Comparison of ENCODE assay signal across 1 cellular context in the genomic region with DNA sequence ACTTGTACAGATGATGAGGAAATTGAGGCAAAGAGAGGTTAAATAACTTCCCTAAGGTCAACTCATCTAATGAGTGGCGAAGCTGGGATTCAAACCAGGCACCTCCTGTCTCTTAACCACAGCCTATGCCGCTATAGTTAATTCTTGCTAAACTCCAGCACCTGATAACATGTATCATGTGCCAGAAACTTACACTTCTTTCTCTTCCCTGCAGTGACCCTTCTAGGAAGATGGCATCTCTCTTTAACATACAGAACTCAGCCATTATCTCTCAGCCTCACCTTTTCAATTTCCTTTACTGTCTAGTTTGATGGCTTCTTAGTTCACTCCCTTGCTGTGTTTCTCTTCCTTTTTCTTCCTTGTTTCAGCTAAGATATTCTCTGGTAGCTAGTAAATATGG.
TF ChIP-seq lines count a peak whose summit lies in the region.

No MANE protein-coding gene starts in this region.

TF ChIP-seq in K562, 482 proteins besides CTCF, POLR2A, EP300 and RAD21 (continued from another document and continues in another):
- TF ChIP-seq GATA2 (CRISPR knock-in tag; IDR thresholded peaks at IDR 0.05): 0 out of 2 replicates have a peak, but pooled peaks have one; percentile 56
- no peak for TF ChIP-seq MAFG (tag; conservative IDR thresholded peaks at IDR 0.05)
- TF ChIP-seq PTBP1 (IDR thresholded peaks at IDR 0.05; ENCODE audit: low read depth, low read length): no peak
- TF ChIP-seq BRF1 (IDR thresholded peaks at IDR 0.05; ENCODE audit: borderline replicate concordance, extremely low read depth, insufficient read length): no peak
- no peak for TF ChIP-seq PTTG1 (tag; IDR thresholded peaks at IDR 0.05; ENCODE audit: low read depth)
- no peak for TF ChIP-seq ZFP1 (CRISPR knock-in tag; IDR thresholded peaks at IDR 0.05)
- no peak for TF ChIP-seq NR2C2 (CRISPR knock-in tag; IDR thresholded peaks at IDR 0.05)
- no peak for TF ChIP-seq NR2C2 (tag; IDR thresholded peaks at IDR 0.05)
- TF ChIP-seq, protein P1, sequence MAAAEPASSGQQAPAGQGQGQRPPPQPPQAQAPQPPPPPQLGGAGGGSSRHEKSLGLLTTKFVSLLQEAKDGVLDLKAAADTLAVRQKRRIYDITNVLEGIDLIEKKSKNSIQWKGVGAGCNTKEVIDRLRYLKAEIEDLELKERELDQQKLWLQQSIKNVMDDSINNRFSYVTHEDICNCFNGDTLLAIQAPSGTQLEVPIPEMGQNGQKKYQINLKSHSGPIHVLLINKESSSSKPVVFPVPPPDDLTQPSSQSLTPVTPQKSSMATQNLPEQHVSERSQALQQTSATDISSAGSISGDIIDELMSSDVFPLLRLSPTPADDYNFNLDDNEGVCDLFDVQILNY (CRISPR knock-in tag; IDR thresholded peaks at IDR 0.05): no peak
- TF ChIP-seq FIP1L1 (IDR thresholded peaks at IDR 0.05; ENCODE audit: low read depth, low read length, poor library complexity, severe bottlenecking): no peak
- TF ChIP-seq ELF1 (tag; IDR thresholded peaks at IDR 0.05): no peak
- TF ChIP-seq ZNF444 (CRISPR knock-in tag; IDR thresholded peaks at IDR 0.05): no peak
- TF ChIP-seq, protein P2, sequence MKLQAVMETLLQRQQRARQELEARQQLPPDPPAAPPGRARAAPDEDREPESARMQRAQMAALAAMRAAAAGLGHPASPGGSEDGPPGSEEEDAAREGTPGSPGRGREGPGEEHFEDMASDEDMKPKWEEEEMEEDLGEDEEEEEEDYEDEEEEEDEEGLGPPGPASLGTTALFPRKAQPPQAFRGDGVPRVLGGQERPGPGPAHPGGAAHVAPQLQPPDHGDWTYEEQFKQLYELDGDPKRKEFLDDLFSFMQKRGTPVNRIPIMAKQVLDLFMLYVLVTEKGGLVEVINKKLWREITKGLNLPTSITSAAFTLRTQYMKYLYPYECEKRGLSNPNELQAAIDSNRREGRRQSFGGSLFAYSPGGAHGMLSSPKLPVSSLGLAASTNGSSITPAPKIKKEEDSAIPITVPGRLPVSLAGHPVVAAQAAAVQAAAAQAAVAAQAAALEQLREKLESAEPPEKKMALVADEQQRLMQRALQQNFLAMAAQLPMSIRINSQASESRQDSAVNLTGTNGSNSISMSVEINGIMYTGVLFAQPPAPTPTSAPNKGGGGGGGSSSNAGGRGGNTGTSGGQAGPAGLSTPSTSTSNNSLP (IDR thresholded peaks at IDR 0.05; ENCODE audit: borderline replicate concordance, low read depth, low read length): no peak
- no peak for TF ChIP-seq ZC3H4 (CRISPR knock-in tag; IDR thresholded peaks at IDR 0.05; ENCODE audit: borderline replicate concordance)
- TF ChIP-seq, protein P3, sequence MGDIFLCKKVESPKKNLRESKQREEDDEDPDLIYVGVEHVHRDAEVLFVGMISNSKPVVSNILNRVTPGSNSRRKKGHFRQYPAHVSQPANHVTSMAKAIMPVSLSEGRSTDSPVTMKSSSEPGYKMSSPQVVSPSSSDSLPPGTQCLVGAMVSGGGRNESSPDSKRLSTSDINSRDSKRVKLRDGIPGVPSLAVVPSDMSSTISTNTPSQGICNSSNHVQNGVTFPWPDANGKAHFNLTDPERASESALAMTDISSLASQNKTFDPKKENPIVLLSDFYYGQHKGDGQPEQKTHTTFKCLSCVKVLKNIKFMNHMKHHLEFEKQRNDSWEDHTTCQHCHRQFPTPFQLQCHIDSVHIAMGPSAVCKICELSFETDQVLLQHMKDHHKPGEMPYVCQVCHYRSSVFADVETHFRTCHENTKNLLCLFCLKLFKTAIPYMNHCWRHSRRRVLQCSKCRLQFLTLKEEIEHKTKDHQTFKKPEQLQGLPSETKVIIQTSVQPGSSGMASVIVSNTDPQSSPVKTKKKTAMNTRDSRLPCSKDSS (IDR thresholded peaks at IDR 0.05; ENCODE audit: low read depth, partially characterized antibody): no peak
- no peak for TF ChIP-seq PYGO2 (tag; IDR thresholded peaks at IDR 0.05)
- TF ChIP-seq ZNF583 (CRISPR knock-in tag; IDR thresholded peaks at IDR 0.05): no peak
- TF ChIP-seq FOXK1 (CRISPR knock-in tag; IDR thresholded peaks at IDR 0.05; ENCODE audit: borderline replicate concordance): no peak
- TF ChIP-seq SAFB2 (IDR thresholded peaks at IDR 0.05; ENCODE audit: borderline replicate concordance, low read depth, low read length, severe bottlenecking): no peak
- no peak for TF ChIP-seq DMBX1 (CRISPR knock-in tag; IDR thresholded peaks at IDR 0.05; ENCODE audit: borderline replicate concordance)
- TF ChIP-seq HDAC6 (IDR thresholded peaks at IDR 0.05; ENCODE audit: low read depth, low read length): no peak
- TF ChIP-seq CEBPB (tag; IDR thresholded peaks at IDR 0.05): 0 out of 2 replicates have a peak, but pooled peaks have one; percentile 23
- no peak for TF ChIP-seq POLR2G (IDR thresholded peaks at IDR 0.05; ENCODE audit: low read depth, low read length)
- TF ChIP-seq ZNF134 (CRISPR knock-in tag; conservative IDR thresholded peaks at IDR 0.05): no peak
- no peak for TF ChIP-seq TCFL5 (CRISPR knock-in tag; conservative IDR thresholded peaks at IDR 0.05)
- TF ChIP-seq ZNF146 (CRISPR knock-in tag; IDR thresholded peaks at IDR 0.05; ENCODE audit: unreplicated experiment): no peak
- no peak for TF ChIP-seq KHSRP (IDR thresholded peaks at IDR 0.05)
- TF ChIP-seq, protein P4, sequence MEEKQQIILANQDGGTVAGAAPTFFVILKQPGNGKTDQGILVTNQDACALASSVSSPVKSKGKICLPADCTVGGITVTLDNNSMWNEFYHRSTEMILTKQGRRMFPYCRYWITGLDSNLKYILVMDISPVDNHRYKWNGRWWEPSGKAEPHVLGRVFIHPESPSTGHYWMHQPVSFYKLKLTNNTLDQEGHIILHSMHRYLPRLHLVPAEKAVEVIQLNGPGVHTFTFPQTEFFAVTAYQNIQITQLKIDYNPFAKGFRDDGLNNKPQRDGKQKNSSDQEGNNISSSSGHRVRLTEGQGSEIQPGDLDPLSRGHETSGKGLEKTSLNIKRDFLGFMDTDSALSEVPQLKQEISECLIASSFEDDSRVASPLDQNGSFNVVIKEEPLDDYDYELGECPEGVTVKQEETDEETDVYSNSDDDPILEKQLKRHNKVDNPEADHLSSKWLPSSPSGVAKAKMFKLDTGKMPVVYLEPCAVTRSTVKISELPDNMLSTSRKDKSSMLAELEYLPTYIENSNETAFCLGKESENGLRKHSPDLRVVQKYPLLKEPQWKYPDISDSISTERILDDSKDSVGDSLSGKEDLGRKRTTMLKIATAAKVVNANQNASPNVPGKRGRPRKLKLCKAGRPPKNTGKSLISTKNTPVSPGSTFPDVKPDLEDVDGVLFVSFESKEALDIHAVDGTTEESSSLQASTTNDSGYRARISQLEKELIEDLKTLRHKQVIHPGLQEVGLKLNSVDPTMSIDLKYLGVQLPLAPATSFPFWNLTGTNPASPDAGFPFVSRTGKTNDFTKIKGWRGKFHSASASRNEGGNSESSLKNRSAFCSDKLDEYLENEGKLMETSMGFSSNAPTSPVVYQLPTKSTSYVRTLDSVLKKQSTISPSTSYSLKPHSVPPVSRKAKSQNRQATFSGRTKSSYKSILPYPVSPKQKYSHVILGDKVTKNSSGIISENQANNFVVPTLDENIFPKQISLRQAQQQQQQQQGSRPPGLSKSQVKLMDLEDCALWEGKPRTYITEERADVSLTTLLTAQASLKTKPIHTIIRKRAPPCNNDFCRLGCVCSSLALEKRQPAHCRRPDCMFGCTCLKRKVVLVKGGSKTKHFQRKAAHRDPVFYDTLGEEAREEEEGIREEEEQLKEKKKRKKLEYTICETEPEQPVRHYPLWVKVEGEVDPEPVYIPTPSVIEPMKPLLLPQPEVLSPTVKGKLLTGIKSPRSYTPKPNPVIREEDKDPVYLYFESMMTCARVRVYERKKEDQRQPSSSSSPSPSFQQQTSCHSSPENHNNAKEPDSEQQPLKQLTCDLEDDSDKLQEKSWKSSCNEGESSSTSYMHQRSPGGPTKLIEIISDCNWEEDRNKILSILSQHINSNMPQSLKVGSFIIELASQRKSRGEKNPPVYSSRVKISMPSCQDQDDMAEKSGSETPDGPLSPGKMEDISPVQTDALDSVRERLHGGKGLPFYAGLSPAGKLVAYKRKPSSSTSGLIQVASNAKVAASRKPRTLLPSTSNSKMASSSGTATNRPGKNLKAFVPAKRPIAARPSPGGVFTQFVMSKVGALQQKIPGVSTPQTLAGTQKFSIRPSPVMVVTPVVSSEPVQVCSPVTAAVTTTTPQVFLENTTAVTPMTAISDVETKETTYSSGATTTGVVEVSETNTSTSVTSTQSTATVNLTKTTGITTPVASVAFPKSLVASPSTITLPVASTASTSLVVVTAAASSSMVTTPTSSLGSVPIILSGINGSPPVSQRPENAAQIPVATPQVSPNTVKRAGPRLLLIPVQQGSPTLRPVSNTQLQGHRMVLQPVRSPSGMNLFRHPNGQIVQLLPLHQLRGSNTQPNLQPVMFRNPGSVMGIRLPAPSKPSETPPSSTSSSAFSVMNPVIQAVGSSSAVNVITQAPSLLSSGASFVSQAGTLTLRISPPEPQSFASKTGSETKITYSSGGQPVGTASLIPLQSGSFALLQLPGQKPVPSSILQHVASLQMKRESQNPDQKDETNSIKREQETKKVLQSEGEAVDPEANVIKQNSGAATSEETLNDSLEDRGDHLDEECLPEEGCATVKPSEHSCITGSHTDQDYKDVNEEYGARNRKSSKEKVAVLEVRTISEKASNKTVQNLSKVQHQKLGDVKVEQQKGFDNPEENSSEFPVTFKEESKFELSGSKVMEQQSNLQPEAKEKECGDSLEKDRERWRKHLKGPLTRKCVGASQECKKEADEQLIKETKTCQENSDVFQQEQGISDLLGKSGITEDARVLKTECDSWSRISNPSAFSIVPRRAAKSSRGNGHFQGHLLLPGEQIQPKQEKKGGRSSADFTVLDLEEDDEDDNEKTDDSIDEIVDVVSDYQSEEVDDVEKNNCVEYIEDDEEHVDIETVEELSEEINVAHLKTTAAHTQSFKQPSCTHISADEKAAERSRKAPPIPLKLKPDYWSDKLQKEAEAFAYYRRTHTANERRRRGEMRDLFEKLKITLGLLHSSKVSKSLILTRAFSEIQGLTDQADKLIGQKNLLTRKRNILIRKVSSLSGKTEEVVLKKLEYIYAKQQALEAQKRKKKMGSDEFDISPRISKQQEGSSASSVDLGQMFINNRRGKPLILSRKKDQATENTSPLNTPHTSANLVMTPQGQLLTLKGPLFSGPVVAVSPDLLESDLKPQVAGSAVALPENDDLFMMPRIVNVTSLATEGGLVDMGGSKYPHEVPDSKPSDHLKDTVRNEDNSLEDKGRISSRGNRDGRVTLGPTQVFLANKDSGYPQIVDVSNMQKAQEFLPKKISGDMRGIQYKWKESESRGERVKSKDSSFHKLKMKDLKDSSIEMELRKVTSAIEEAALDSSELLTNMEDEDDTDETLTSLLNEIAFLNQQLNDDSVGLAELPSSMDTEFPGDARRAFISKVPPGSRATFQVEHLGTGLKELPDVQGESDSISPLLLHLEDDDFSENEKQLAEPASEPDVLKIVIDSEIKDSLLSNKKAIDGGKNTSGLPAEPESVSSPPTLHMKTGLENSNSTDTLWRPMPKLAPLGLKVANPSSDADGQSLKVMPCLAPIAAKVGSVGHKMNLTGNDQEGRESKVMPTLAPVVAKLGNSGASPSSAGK (IDR thresholded peaks at IDR 0.05): no peak
- no peak for TF ChIP-seq NR2F6 (CRISPR knock-in tag; IDR thresholded peaks at IDR 0.05)
- TF ChIP-seq TFAM (CRISPR knock-in tag; conservative IDR thresholded peaks at IDR 0.05): no peak
- no peak for TF ChIP-seq PPARD (CRISPR knock-in tag; IDR thresholded peaks at IDR 0.05)
- TF ChIP-seq ZNF584 (CRISPR knock-in tag; IDR thresholded peaks at IDR 0.05; ENCODE audit: low read depth): no peak
- no peak for TF ChIP-seq ASH1L (IDR thresholded peaks at IDR 0.05; ENCODE audit: borderline replicate concordance, low read depth, partially characterized antibody)
- TF ChIP-seq NCOR1 (IDR thresholded peaks at IDR 0.05): peak; percentile 88
- TF ChIP-seq NFRKB (IDR thresholded peaks at IDR 0.05; ENCODE audit: low read depth): no peak
- TF ChIP-seq, protein P5, sequence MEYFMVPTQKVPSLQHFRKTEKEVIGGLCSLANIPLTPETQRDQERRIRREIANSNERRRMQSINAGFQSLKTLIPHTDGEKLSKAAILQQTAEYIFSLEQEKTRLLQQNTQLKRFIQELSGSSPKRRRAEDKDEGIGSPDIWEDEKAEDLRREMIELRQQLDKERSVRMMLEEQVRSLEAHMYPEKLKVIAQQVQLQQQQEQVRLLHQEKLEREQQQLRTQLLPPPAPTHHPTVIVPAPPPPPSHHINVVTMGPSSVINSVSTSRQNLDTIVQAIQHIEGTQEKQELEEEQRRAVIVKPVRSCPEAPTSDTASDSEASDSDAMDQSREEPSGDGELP (CRISPR knock-in tag; IDR thresholded peaks at IDR 0.05; ENCODE audit: borderline replicate concordance): no peak
- TF ChIP-seq, protein P6, sequence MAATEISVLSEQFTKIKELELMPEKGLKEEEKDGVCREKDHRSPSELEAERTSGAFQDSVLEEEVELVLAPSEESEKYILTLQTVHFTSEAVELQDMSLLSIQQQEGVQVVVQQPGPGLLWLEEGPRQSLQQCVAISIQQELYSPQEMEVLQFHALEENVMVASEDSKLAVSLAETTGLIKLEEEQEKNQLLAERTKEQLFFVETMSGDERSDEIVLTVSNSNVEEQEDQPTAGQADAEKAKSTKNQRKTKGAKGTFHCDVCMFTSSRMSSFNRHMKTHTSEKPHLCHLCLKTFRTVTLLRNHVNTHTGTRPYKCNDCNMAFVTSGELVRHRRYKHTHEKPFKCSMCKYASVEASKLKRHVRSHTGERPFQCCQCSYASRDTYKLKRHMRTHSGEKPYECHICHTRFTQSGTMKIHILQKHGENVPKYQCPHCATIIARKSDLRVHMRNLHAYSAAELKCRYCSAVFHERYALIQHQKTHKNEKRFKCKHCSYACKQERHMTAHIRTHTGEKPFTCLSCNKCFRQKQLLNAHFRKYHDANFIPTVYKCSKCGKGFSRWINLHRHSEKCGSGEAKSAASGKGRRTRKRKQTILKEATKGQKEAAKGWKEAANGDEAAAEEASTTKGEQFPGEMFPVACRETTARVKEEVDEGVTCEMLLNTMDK (IDR thresholded peaks at IDR 0.05; ENCODE audit: borderline replicate concordance, insufficient read depth, low read depth, low read length, poor library complexity, severe bottlenecking): no peak
- TF ChIP-seq ZNF408 (CRISPR knock-in tag; IDR thresholded peaks at IDR 0.05; ENCODE audit: low read depth): no peak
- TF ChIP-seq SIRT6 (IDR thresholded peaks at IDR 0.05; ENCODE audit: low read depth, low read length): no peak
- no peak for TF ChIP-seq ZNF696 (CRISPR knock-in tag; conservative IDR thresholded peaks at IDR 0.05)
- TF ChIP-seq STAT5A (IDR thresholded peaks at IDR 0.05; ENCODE audit: borderline replicate concordance, low read length): peak; percentile 71
